8 cellular contexts compared by ENCODE assay signal in the genomic region with DNA sequence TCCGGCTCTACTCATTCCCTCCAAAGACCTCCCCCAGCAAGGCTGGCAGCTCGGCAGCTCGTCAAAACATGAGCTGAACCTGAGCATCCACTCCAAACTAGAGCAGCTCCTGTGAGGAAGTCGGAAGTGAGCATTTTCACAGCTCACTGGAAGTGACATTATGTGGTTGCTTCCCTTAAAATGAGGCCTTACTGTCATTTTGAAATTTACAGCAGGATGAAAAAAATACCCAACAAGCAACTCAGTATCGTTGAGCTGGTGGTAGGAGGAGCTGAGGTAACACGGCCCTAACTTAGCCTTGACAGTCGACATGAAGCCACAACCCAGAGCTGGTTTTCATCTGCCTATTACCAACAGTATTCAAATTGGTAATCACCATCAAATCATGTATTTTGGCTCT. TPM values are rescaled to one million over a fixed set of nuclear protein-coding genes. Genes with fewer than 3 reads are reported as not detected.
A peak's percentile ranks its signal among the peaks of the same experiment; 100 is the strongest.
DNase-seq lines count a peak whose midpoint lies in the region; ATAC-seq and TF ChIP-seq lines count a peak whose summit lies in the region.
"Had no signal": no experiment of that assay in that cellular context is flagged by ENCODE, and none has a peak within 500 bp of the region (broad histone marks: within the 10 kb centered on the region; RNA-seq: fewer than 3 reads in every experiment).

No MANE protein-coding gene starts in this region.

- H3F3A ChIP-seq in neural progenitor cell (ENCODE audit: low read depth): no peaks in the 10 kb centered on the region

- no peaks in the 10 kb centered on the region for H3K36me3 Mint-ChIP-seq in activated naive CD8-positive, alpha-beta T cell treated with anti-CD3 and anti-CD28 coated beads for 36 hours
- H3K36me3 Mint-ChIP-seq in neural progenitor cell: no peaks in the 10 kb centered on the region

- TF ChIP-seq CTCF in GM10248 (IDR thresholded peaks at IDR 0.05; ENCODE audit: control extremely low read depth, extremely low read depth, low read depth, missing control alignments) (no peak), neural progenitor cell (IDR thresholded peaks at IDR 0.05) (no peak)

- H3K4me1 Mint-ChIP-seq in activated naive CD8-positive, alpha-beta T cell treated with anti-CD3 and anti-CD28 coated beads for 36 hours: peaks cover 27% of the 10 kb centered on the region
- H3K4me1 Mint-ChIP-seq in neural progenitor cell: no peaks in the 10 kb centered on the region

- H3K4me2 ChIP-seq in neural progenitor cell: no peak overlapping the region

- no peaks in the 10 kb centered on the region for H3K27me3 ChIP-seq in neural progenitor cell
- H3K27me3 ChIP-seq: tibial nerve had no signal

- CTCF ChIA-PET in GM10248 (lab: Yijun Ruan, JAX): interaction anchor here (1.0 to 9.8 kb wide), 11 partner anchors 11 to 165 kb away, joined by 3 to 84 read pairs (median 4); no protein-coding TSS in a partner anchor

- H3K4me3 ChIP-seq in neural progenitor cell: no peak overlapping the region
- H3K4me3 ChIP-seq: tibial nerve had no signal

- no peak overlapping the region for H3K27ac ChIP-seq in neural progenitor cell

- H3K9ac ChIP-seq in neural progenitor cell: no peak overlapping the region

- DNase-seq in GM10248 (ENCODE audit: extremely low spot score) (peak; percentile 64), neural progenitor cell (ENCODE audit: low spot score) (no peak), cerebellum (ENCODE audit: low spot score) (no peak), NCI-H2196 (lab: John Stamatoyannopoulos, UW; ENCODE audit: unreplicated experiment) (no peak), NAMALWA (ENCODE audit: low spot score) (no peak)
- DNase-seq in activated naive CD8-positive, alpha-beta T cell treated with anti-CD3 and anti-CD28 coated beads for 36 hours: no peak

- H2AFZ ChIP-seq in neural progenitor cell (replicated peaks): no peak overlapping the region

- H3K36me3 ChIP-seq in neural progenitor cell: no peaks in the 10 kb centered on the region

- H3K79me2 ChIP-seq in neural progenitor cell (ENCODE audit: low read depth): no peaks in the 10 kb centered on the region

- no peaks in the 10 kb centered on the region for H3K4me1 ChIP-seq in neural progenitor cell

- no peaks in the 10 kb centered on the region for H3K9me3 ChIP-seq in neural progenitor cell (ENCODE audit: low read depth)
- H3K9me3 ChIP-seq: tibial nerve had no signal

- no peak overlapping the region for H3K4me3 Mint-ChIP-seq in activated naive CD8-positive, alpha-beta T cell treated with anti-CD3 and anti-CD28 coated beads for 36 hours
- H3K4me3 Mint-ChIP-seq in neural progenitor cell: no peak overlapping the region

- POLR2A ChIA-PET in GM10248 (lab: Yijun Ruan, JAX): interaction anchor here (1.2 to 1.5 kb wide), 4 partner anchors 36 to 279 kb away, joined by 3 to 9 read pairs (median 4); a partner anchor contains a TSS

- peaks cover 47% of the 10 kb centered on the region for H4K20me1 ChIP-seq in neural progenitor cell (ENCODE audit: low read depth)

- H3K9me3 Mint-ChIP-seq in activated naive CD8-positive, alpha-beta T cell treated with anti-CD3 and anti-CD28 coated beads for 36 hours: no peaks in the 10 kb centered on the region
- H3K9me3 Mint-ChIP-seq in neural progenitor cell: no peaks in the 10 kb centered on the region

- no peaks in the 10 kb centered on the region for H3K27me3 Mint-ChIP-seq in activated naive CD8-positive, alpha-beta T cell treated with anti-CD3 and anti-CD28 coated beads for 36 hours
- H3K27me3 Mint-ChIP-seq in neural progenitor cell (ENCODE audit: insufficient read depth, low read depth): peaks cover 2% of the 10 kb centered on the region

- ATAC-seq in HG02610 (IDR thresholded peaks at IDR 0.05; ENCODE audit: unreplicated experiment): peak; percentile 42

- peak overlapping the region; percentile 68 for H3K27ac Mint-ChIP-seq in activated naive CD8-positive, alpha-beta T cell treated with anti-CD3 and anti-CD28 coated beads for 36 hours
- H3K27ac Mint-ChIP-seq in neural progenitor cell: peak overlapping the region; percentile 60

RNA-seq across cellular contexts. Expression of a gene that starts 38.0 kb away (rescaled TPM):
- 10 to 100 TPM; 27.2 to 29.1 TPM for total RNA-seq in activated naive CD8-positive, alpha-beta T cell treated with anti-CD3 and anti-CD28 coated beads for 36 hours
- total RNA-seq in neural progenitor cell (ENCODE audit: low replicate concordance) (41.3 and 53.9 TPM in 2 replicates), cerebellum (36.1 TPM)
